1 cellular context compared by ENCODE assay signal in the genomic region with DNA sequence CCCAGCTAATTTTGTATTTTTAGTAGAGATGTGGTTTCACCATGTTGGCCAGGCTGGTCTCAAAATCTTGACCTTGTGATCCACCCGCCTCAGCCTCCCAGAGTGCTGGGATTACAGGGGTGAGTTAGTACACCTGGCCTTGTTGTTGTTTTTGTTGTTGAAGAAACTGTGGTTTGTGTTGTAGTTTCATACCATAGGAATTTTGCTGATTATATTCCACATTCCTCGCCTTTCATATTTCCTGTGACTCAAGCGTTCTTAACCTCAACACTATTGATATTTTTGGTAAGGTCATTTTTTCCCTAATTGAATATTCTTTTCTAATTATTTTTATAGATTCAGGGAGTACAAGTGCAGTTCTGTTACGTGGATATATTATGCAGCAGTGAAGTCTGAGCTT.
A peak's percentile ranks its signal among the peaks of the same experiment; 100 is the strongest.
TF ChIP-seq lines count a peak whose summit lies in the region.

No MANE protein-coding gene starts in this region.

TF ChIP-seq in endothelial cell of umbilical vein, 7 proteins besides CTCF, POLR2A, EP300 and RAD21 (continued from another document):
- peak; percentile 58 for TF ChIP-seq FOS (IDR thresholded peaks at IDR 0.05; ENCODE audit: borderline replicate concordance, insufficient read depth, low read length)
- peak; percentile 63 for TF ChIP-seq JUN (IDR thresholded peaks at IDR 0.05; ENCODE audit: borderline replicate concordance, insufficient read depth, insufficient read length, low read depth)
- no peak for TF ChIP-seq MAX (IDR thresholded peaks at IDR 0.05; ENCODE audit: insufficient read depth, insufficient read length)
- no peak for TF ChIP-seq MYC (IDR thresholded peaks at IDR 0.05; ENCODE audit: low read depth, low read length)
- no peak for TF ChIP-seq EZH2 (IDR thresholded peaks at IDR 0.05; ENCODE audit: borderline replicate concordance, low read depth, low read length, severe bottlenecking)
TF ChIP-seq in endothelial cell of umbilical vein: peak in this region for 3.
